ENCODE assay signal across 1 cellular context in genomic region chr10:102855731-102856436, GRCh38.
A peak's percentile ranks its signal among the peaks of the same experiment; 100 is the strongest.
TF ChIP-seq lines count a peak whose summit lies in the region.

No MANE protein-coding gene starts in this region.

TF ChIP-seq in HepG2, 621 proteins besides CTCF, POLR2A, EP300 and RAD21 (continued from another document):
- TF ChIP-seq ZHX1 (CRISPR knock-in tag; IDR thresholded peaks at IDR 0.05; ENCODE audit: low read depth) (0 out of 2 replicates have a peak, but pooled peaks have one; percentile 23), TFAP4 (IDR thresholded peaks at IDR 0.05; ENCODE audit: borderline replicate concordance, low read depth) (peak; percentile 42; the same call in 1 of the 2 replicates), ARID5B (CRISPR knock-in tag; IDR thresholded peaks at IDR 0.05) (peak; percentile 45; the same call in 1 of the 2 replicates)
